ENCODE assay signal across 1 cellular context in genomic region chr12:12804432-12804886, GRCh38.
TF ChIP-seq lines count a peak whose summit lies in the region.

No MANE protein-coding gene starts in this region.

TF ChIP-seq in GM12878, 131 proteins besides CTCF, POLR2A, EP300 and RAD21 (continued from another document):
- TF ChIP-seq ZNF687 (IDR thresholded peaks at IDR 0.05) (no peak; the same call in 1 of the 2 replicates), REST (IDR thresholded peaks at IDR 0.05; ENCODE audit: low read depth, low read length) (no peak), ESRRA (IDR thresholded peaks at IDR 0.05; ENCODE audit: low read length) (no peak), YBX1 (IDR thresholded peaks at IDR 0.05) (no peak), EED (IDR thresholded peaks at IDR 0.05; ENCODE audit: low read depth) (peak; percentile 30; the same call in 1 of the 2 replicates), NR2F1 (conservative IDR thresholded peaks at IDR 0.05) (no peak), GABPA (IDR thresholded peaks at IDR 0.05; ENCODE audit: low read depth) (no peak), ZBTB11 (CRISPR knock-in tag; IDR thresholded peaks at IDR 0.05) (no peak), RELB (IDR thresholded peaks at IDR 0.05; ENCODE audit: low read depth) (peak; percentile 19; the same call in 1 of the 2 replicates), ZNF384 (IDR thresholded peaks at IDR 0.05; ENCODE audit: borderline replicate concordance, low read depth, low read length) (peak; percentile 56; the same call in 1 of the 2 replicates), RUNX3 (IDR thresholded peaks at IDR 0.05; ENCODE audit: low read length) (peak; percentile 14; the same call in 1 of the 2 replicates), JUNB (IDR thresholded peaks at IDR 0.05) (0 out of 2 replicates have a peak, but pooled peaks have one; percentile 15), MTA2 (IDR thresholded peaks at IDR 0.05; ENCODE audit: low read depth) (0 out of 2 replicates have a peak, but pooled peaks have one; percentile 25)
